In the genomic region with DNA sequence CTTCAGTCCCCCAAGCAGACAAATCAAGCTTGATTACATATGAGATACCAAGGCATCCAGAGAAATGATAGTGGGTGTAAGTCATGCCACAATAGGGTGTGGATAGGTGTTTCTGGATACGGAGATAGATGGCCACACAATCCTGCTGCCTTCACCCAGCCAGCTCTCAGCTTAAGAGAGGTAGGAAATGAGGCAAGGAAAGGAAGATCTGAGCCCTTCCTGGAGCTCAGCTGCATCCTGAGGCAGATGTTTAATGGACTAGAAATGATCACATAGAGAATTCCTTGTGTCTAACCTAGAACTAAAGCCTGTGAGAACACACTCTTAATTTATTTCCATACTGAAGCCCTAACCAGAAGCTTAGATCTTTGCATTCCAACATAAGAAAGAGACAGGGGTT, we compare ENCODE assay signal across 1 cellular context.
TF ChIP-seq lines count a peak whose summit lies in the region.

No MANE protein-coding gene starts in this region.

TF ChIP-seq in H1, 55 proteins besides CTCF, POLR2A, EP300 and RAD21:
- TF ChIP-seq SIRT6 (IDR thresholded peaks at IDR 0.05; ENCODE audit: low read length) (no peak), TEAD4 (IDR thresholded peaks at IDR 0.05; ENCODE audit: low read depth, low read length) (no peak), KDM5A (IDR thresholded peaks at IDR 0.05; ENCODE audit: low read length) (no peak), BRCA1 (IDR thresholded peaks at IDR 0.05; ENCODE audit: low read depth, low read length) (no peak), SUZ12 (IDR thresholded peaks at IDR 0.05; ENCODE audit: low read length) (no peak), JUND (IDR thresholded peaks at IDR 0.05; ENCODE audit: low read length) (no peak), CBX8 (IDR thresholded peaks at IDR 0.05; ENCODE audit: borderline replicate concordance, low read depth, low read length) (no peak), RBBP5 (IDR thresholded peaks at IDR 0.05; ENCODE audit: borderline replicate concordance, low read depth, low read length) (no peak), POLR2AphosphoS5 (IDR thresholded peaks at IDR 0.05; ENCODE audit: low read depth, low read length) (no peak), CHD1 (IDR thresholded peaks at IDR 0.05; ENCODE audit: low read depth, low read length) (no peak), ZNF274 (IDR thresholded peaks at IDR 0.05; ENCODE audit: borderline replicate concordance, extremely low read depth, low read length) (no peak), SIX5 (IDR thresholded peaks at IDR 0.05; ENCODE audit: low read depth, low read length) (no peak), GABPA (IDR thresholded peaks at IDR 0.05; ENCODE audit: borderline replicate concordance, insufficient read depth, low read length) (no peak), SRF (IDR thresholded peaks at IDR 0.05; ENCODE audit: low read depth, low read length) (no peak), JUN (IDR thresholded peaks at IDR 0.05; ENCODE audit: low read depth, low read length) (no peak), SP4 (IDR thresholded peaks at IDR 0.05; ENCODE audit: low read length) (no peak), ASH2L (IDR thresholded peaks at IDR 0.05; ENCODE audit: low read length) (no peak), SP2 (IDR thresholded peaks at IDR 0.05; ENCODE audit: low read length) (no peak), NANOG (IDR thresholded peaks at IDR 0.05; ENCODE audit: insufficient read depth, low read depth, low read length, poor library complexity, severe bottlenecking) (no peak)
- TF ChIP-seq, protein P1, sequence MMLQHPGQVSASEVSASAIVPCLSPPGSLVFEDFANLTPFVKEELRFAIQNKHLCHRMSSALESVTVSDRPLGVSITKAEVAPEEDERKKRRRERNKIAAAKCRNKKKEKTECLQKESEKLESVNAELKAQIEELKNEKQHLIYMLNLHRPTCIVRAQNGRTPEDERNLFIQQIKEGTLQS (IDR thresholded peaks at IDR 0.05; ENCODE audit: insufficient read depth, low read depth, low read length), result no peak
